18 cellular contexts compared by ENCODE assay signal in genomic region chr1:180920193-180920592, GRCh38. TPM values are rescaled to one million over a fixed set of nuclear protein-coding genes. Genes with fewer than 3 reads are reported as not detected.
DNase-seq lines count a peak whose midpoint lies in the region; ATAC-seq, FAIRE-seq and TF ChIP-seq lines count a peak whose summit lies in the region.
"Had no signal": no experiment of that assay in that cellular context is flagged by ENCODE, and none has a peak within 500 bp of the region (broad histone marks: within the 10 kb centered on the region; RNA-seq: fewer than 3 reads in every experiment).

No MANE protein-coding gene starts in this region.

- peak overlapping the region in 10 of 11 experiments; percentile 36 to 88 (median 75); a peak in 18 of 22 replicates for H3K4me2 ChIP-seq in BLaER1 treated with 17β-estradiol and CSF1 and Interleukin-3, amounts not matched to agents 10 nM and 100 nM
- H3K4me2 ChIP-seq in osteoblast (ENCODE audit: insufficient read depth, low read length) = no peak overlapping the region

- H3K79me2 ChIP-seq in osteoblast (ENCODE audit: insufficient read depth, low read length) = peaks cover 1% of the 10 kb centered on the region

- peaks cover 0 to 39% (median 0%) of the 10 kb centered on the region in 11 experiments; a peak in 6 of 22 replicates for H4K20me1 ChIP-seq in BLaER1 treated with 17β-estradiol and CSF1 and Interleukin-3, amounts not matched to agents 10 nM and 100 nM
- H4K20me1 ChIP-seq in osteoblast (ENCODE audit: insufficient read depth, low read length) = no peaks in the 10 kb centered on the region

- no peak overlapping the region for H3K27ac ChIP-seq in BLaER1 treated with 17β-estradiol and CSF1 and Interleukin-3, amounts not matched to agents 10 nM and 100 nM
- H3K27ac ChIP-seq in SJCRH30 (peak overlapping the region; percentile 89), kidney (ENCODE audit: low read depth in 2 of 2, low read length in 2 of 2) (no peak overlapping the region), osteoblast (ENCODE audit: low read depth, low read length) (no peak overlapping the region)

- no peaks in the 10 kb centered on the region for H3K36me3 ChIP-seq in BLaER1 treated with 17β-estradiol and CSF1 and Interleukin-3, amounts not matched to agents 10 nM and 100 nM
- no peaks in the 10 kb centered on the region; the same call in 1 of the 2 replicates for H3K36me3 ChIP-seq in SJCRH30
- H3K36me3 ChIP-seq in kidney (ENCODE audit: control insufficient read depth in 1 of 2, insufficient read depth in 2 of 2, low read length in 2 of 2) = peaks cover 0 to 5% of the 10 kb centered on the region in 2 donors
- H3K36me3 ChIP-seq in osteoblast (ENCODE audit: insufficient read depth, low read length) = peaks cover 15% of the 10 kb centered on the region

- H3K9ac ChIP-seq in BLaER1 treated with 17β-estradiol and CSF1 and Interleukin-3, amounts not matched to agents 10 nM and 100 nM = no peak overlapping the region
- no peak overlapping the region for H3K9ac ChIP-seq in kidney (ENCODE audit: low read length in 2 of 2)

- peaks cover 13 to 58% (median 25%) of the 10 kb centered on the region in 11 experiments for H3K27me3 ChIP-seq in BLaER1 treated with 17β-estradiol and CSF1 and Interleukin-3, amounts not matched to agents 10 nM and 100 nM
- H3K27me3 ChIP-seq in SJCRH30 (no peaks in the 10 kb centered on the region), osteoblast (ENCODE audit: insufficient read depth, low read length) (no peaks in the 10 kb centered on the region)

- no peaks in the 10 kb centered on the region for H3K9me3 ChIP-seq in BLaER1 treated with 17β-estradiol and CSF1 and Interleukin-3, amounts not matched to agents 10 nM and 100 nM (replicated peaks in 1 of 11)
- H3K9me3 ChIP-seq in SJCRH30 (replicated peaks) (no peaks in the 10 kb centered on the region), kidney (ENCODE audit: control insufficient read depth in 1 of 2, low read length in 2 of 2) (no peaks in the 10 kb centered on the region), osteoblast (ENCODE audit: low read depth, low read length) (no peaks in the 10 kb centered on the region)

- FAIRE-seq in kidney (lab: Jason Lieb, UNC) = no peak
- FAIRE-seq: D721Med, GM12878 had no signal

- H2AFZ ChIP-seq in osteoblast (ENCODE audit: low read length) = no peak overlapping the region

- intact Hi-C loops in kidney (cut with DNase I) = no loop called here

- H3K4me3 ChIP-seq in BLaER1 treated with 17β-estradiol and CSF1 and Interleukin-3, amounts not matched to agents 10 nM and 100 nM = no peak overlapping the region
- H3K4me3 ChIP-seq in SJCRH30 = no peak overlapping the region
- H3K4me3 ChIP-seq in kidney (ENCODE audit: low read length in 2 of 2) = no peak overlapping the region
- no peak overlapping the region for H3K4me3 ChIP-seq in osteoblast (ENCODE audit: insufficient read depth, low read length)
- H3K4me3 ChIP-seq: GM12878 had no signal

- ATAC-seq in HG02623 (IDR thresholded peaks at IDR 0.05; ENCODE audit: unreplicated experiment) = no peak
- ATAC-seq: HCT116 had no signal

- peaks cover 27 to 72% (median 65%) of the 10 kb centered on the region in 10 experiments for H3K4me1 ChIP-seq in BLaER1 treated with 17β-estradiol and CSF1 and Interleukin-3, amounts not matched to agents 10 nM and 100 nM
- peaks cover 70% of the 10 kb centered on the region for H3K4me1 ChIP-seq in SJCRH30
- peaks cover 17 to 23% of the 10 kb centered on the region in 2 donors for H3K4me1 ChIP-seq in kidney (ENCODE audit: control insufficient read depth in 1 of 2, insufficient read depth in 1 of 2, low read depth in 1 of 2, low read length in 2 of 2)
- no peaks in the 10 kb centered on the region for H3K4me1 ChIP-seq in osteoblast (ENCODE audit: insufficient read depth, low read length)

- DNase-seq in SJCRH30 = no peak
- peak; percentile 24 for DNase-seq in kidney
- peak; percentile 42 for DNase-seq in osteoblast (ENCODE audit: insufficient read length, low spot score, missing footprints)
- DNase-seq in activated CD8-positive, alpha-beta memory T cell treated with anti-CD3 and anti-CD28 coated beads for 24 hours = no peak
- DNase-seq in NCI-H446 treated with DMSO at 0.1 percent for 48 hours (lab: John Stamatoyannopoulos, UW) = no peak
- DNase-seq: CD4-positive, alpha-beta T cell; CD8-positive, alpha-beta memory T cell; DMS 273 treated with DMSO at 0.1 percent for 48 hours; DMS79; EL; GDM1; GOT3 had no signal

- TF ChIP-seq CTCF in kidney (IDR thresholded peaks at IDR 0.05; ENCODE audit: borderline replicate concordance, extremely low read depth, insufficient read depth) (no peak), osteoblast (IDR thresholded peaks at IDR 0.05; ENCODE audit: extremely low read depth, low read depth, low read length) (no peak)

RNA-seq across cellular contexts. Expression of gene KIAA1614, which starts 7.5 kb away (rescaled TPM):
- 59.9 and 63.1 TPM in 2 replicates for total RNA-seq in SJCRH30 (2014; rRNA removed; shearing (Covaris generic))
- total RNA-seq in kidney (12.3 TPM), osteoblast (11.8 and 12.7 TPM in 2 replicates)
- polyA plus RNA-seq in kidney (ENCODE audit: insufficient read depth, low read depth, low replicate concordance) = 5.4 TPM
- polyA plus RNA-seq: CD14-positive monocyte had no signal

Comparison
In these comparisons a context has a peak if more than half of its experiments do, and no peak if none do; other contexts are left out.
1. DNase-seq: peak in kidney (single experiment) and osteoblast (single experiment); none in SJCRH30 (0 of 2), activated CD8-positive, alpha-beta memory T cell treated with anti-CD3 and anti-CD28 coated beads for 24 hours (single experiment) and NCI-H446 treated with DMSO at 0.1 percent for 48 hours (single experiment).